ENCODE assay signal across 16 cellular contexts in the genomic region with DNA sequence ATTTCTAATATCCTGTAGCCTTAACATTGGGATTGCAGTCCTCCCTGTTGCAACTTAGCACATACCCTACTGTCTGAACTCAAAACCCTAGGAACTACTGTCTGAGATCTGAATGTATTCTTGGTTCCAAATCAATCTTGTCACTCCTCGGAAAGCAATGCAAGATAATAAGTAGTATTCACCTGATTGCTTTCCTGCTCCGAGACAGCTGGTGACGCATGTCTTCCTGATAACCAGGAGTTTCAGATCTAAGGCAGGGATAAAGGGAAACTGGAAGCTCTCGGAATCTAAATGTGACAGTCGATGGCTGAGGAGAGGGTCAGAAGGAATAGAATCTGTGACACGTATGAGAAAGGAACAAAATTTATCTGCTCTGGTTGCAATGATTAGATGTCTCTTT.
A peak's percentile ranks its signal among the peaks of the same experiment; 100 is the strongest.
DNase-seq lines count a peak whose midpoint lies in the region; ATAC-seq and TF ChIP-seq lines count a peak whose summit lies in the region.
"Had no signal": no experiment of that assay in that cellular context is flagged by ENCODE, and none has a peak within 500 bp of the region (broad histone marks: within the 10 kb centered on the region; RNA-seq: fewer than 3 reads in every experiment).

No MANE protein-coding gene starts in this region.

- ATAC-seq in stimulated activated naive CD8-positive, alpha-beta T cell treated with anti-CD3 and anti-CD28 coated beads, Interleukin-15, amount 100 ng/mL, for 72 hours, result no peak
- ATAC-seq: HCT116 had no signal

- CTCF ChIA-PET in GM10248 (lab: Yijun Ruan, JAX), result interaction anchor here (1.0 kb wide), 1 partner anchor 10 kb away, joined by 5 read pairs; no protein-coding TSS in a partner anchor

- peaks cover 20% of the 10 kb centered on the region for H3F3A ChIP-seq in neural progenitor cell (ENCODE audit: low read depth)

- H3K27me3 ChIP-seq in H9 (ENCODE audit: insufficient read depth, low read length), result no peaks in the 10 kb centered on the region
- no peaks in the 10 kb centered on the region for H3K27me3 ChIP-seq in neural progenitor cell
- H3K27me3 ChIP-seq in SJCRH30, result no peaks in the 10 kb centered on the region

- H4K20me1 ChIP-seq in H9 (ENCODE audit: control insufficient read depth, insufficient read depth, insufficient read length) (no peaks in the 10 kb centered on the region), neural progenitor cell (ENCODE audit: low read depth) (no peaks in the 10 kb centered on the region)

- H3K4me2 ChIP-seq in H9 (ENCODE audit: insufficient read depth, insufficient read length, low read length) (no peak overlapping the region), neural progenitor cell (no peak overlapping the region)

- peak overlapping the region in 1 of 2 experiments; percentile 24; a peak in 2 of 5 replicates for H3K4me3 Mint-ChIP-seq in H9
- H3K4me3 Mint-ChIP-seq in glutamatergic neuron (ENCODE audit: unreplicated experiment), result no peak overlapping the region
- peak overlapping the region; percentile 56 for H3K4me3 Mint-ChIP-seq in neural progenitor cell
- no peak overlapping the region for H3K4me3 Mint-ChIP-seq in stimulated activated naive CD8-positive, alpha-beta T cell treated with anti-CD3 and anti-CD28 coated beads, Interleukin-15, amount 100 ng/mL, for 72 hours
- H3K4me3 Mint-ChIP-seq: CD4-positive, alpha-beta memory T cell had no signal

- H3K9me3 Mint-ChIP-seq in H9, result no peaks in the 10 kb centered on the region; a peak in 1 of 5 replicates
- H3K9me3 Mint-ChIP-seq in glutamatergic neuron (ENCODE audit: unreplicated experiment), result no peaks in the 10 kb centered on the region
- H3K9me3 Mint-ChIP-seq in neural progenitor cell, result no peaks in the 10 kb centered on the region
- peaks cover 0 to 7% of the 10 kb centered on the region in 2 donors for H3K9me3 Mint-ChIP-seq in stimulated activated naive CD8-positive, alpha-beta T cell treated with anti-CD3 and anti-CD28 coated beads, Interleukin-15, amount 100 ng/mL, for 72 hours

- H3K4me3 ChIP-seq in neural progenitor cell, result no peak overlapping the region
- no peak overlapping the region for H3K4me3 ChIP-seq in SJCRH30

- no peak overlapping the region for H3K9ac ChIP-seq in H9 (ENCODE audit: extremely low read depth, insufficient read length, low read length)
- no peak overlapping the region for H3K9ac ChIP-seq in neural progenitor cell

- WGBS in H9 (ENCODE audit: extremely low coverage, insufficient read length, low lambda C conversion rate), result no CpG with 5 or more reads among the region's 6 CpGs

- H3K36me3 ChIP-seq in neural progenitor cell (peaks cover 3% of the 10 kb centered on the region), SJCRH30 (no peaks in the 10 kb centered on the region)

- H3K36me3 Mint-ChIP-seq in H9 (ENCODE audit: insufficient read depth in 1 of 3, low read depth in 3 of 3), result peaks cover 6 to 24% (median 20%) of the 10 kb centered on the region in 3 experiments; a peak in 6 of 7 replicates
- no peaks in the 10 kb centered on the region for H3K36me3 Mint-ChIP-seq in glutamatergic neuron (ENCODE audit: unreplicated experiment)
- H3K36me3 Mint-ChIP-seq in neural progenitor cell, result peaks cover 50% of the 10 kb centered on the region
- H3K36me3 Mint-ChIP-seq: CD4-positive, alpha-beta memory T cell had no signal

- no peak overlapping the region for H2BK15ac ChIP-seq in H9 (ENCODE audit: low read depth, low read length)

- H3K27ac Mint-ChIP-seq in H9, result peak overlapping the region; percentile 50 to 73 (median 65); a peak in 3 of 7 replicates
- peak overlapping the region; percentile 40 for H3K27ac Mint-ChIP-seq in glutamatergic neuron (ENCODE audit: unreplicated experiment)
- peak overlapping the region; percentile 70 for H3K27ac Mint-ChIP-seq in neural progenitor cell
- no peak overlapping the region for H3K27ac Mint-ChIP-seq in stimulated activated naive CD8-positive, alpha-beta T cell treated with anti-CD3 and anti-CD28 coated beads, Interleukin-15, amount 100 ng/mL, for 72 hours
- H3K27ac Mint-ChIP-seq: CD4-positive, alpha-beta memory T cell had no signal

- H2AK5ac ChIP-seq in H9 (ENCODE audit: insufficient read length, low read length), result no peak overlapping the region

- no peak overlapping the region for H3K18ac ChIP-seq in H9 (ENCODE audit: insufficient read length, low read depth, low read length)

- H3K9me3 ChIP-seq in H9 (ENCODE audit: control insufficient read depth, low read depth, low read length) (no peaks in the 10 kb centered on the region), neural progenitor cell (ENCODE audit: low read depth) (no peaks in the 10 kb centered on the region), SJCRH30 (replicated peaks) (no peaks in the 10 kb centered on the region)

- no peaks in the 10 kb centered on the region for H3K79me1 ChIP-seq in H9 (ENCODE audit: insufficient read depth, low read depth, low read length, poor library complexity, severe bottlenecking)

- no peak overlapping the region for H2BK5ac ChIP-seq in H9 (ENCODE audit: insufficient read length, low read length)

- no peak for DNase-seq in H9
- DNase-seq in SK-N-DZ (ENCODE audit: low spot score), result peak; percentile 60
- no peak for DNase-seq in glutamatergic neuron
- DNase-seq in neural progenitor cell (ENCODE audit: low spot score), result no peak
- DNase-seq in GM10248 (ENCODE audit: extremely low spot score), result no peak
- DNase-seq in stimulated activated naive CD8-positive, alpha-beta T cell treated with anti-CD3 and anti-CD28 coated beads, Interleukin-15, amount 100 ng/mL, for 72 hours, result no peak
- no peak for DNase-seq in SJCRH30
- DNase-seq: C1 segment of cervical spinal cord; Calu3; CD4-positive, alpha-beta memory T cell; COR-L47; DMS53; DMS79 treated with DMSO at 0.1 percent for 48 hours; GF-D8; H7 had no signal

- H3K4ac ChIP-seq in H9 (ENCODE audit: low read depth, low read length), result no peak overlapping the region

- no peak overlapping the region for H3K23ac ChIP-seq in H9 (ENCODE audit: insufficient read length, low read depth, low read length)

- POLR2A ChIA-PET in GM10248 (lab: Yijun Ruan, JAX), result no interaction called here

- peaks cover 4% of the 10 kb centered on the region; the same call in 1 of the 2 replicates for H3K4me1 ChIP-seq in H9 (ENCODE audit: insufficient read depth, low read length)
- peaks cover 32% of the 10 kb centered on the region for H3K4me1 ChIP-seq in neural progenitor cell
- no peaks in the 10 kb centered on the region for H3K4me1 ChIP-seq in SJCRH30

- TF ChIP-seq CTCF in H9 (conservative IDR thresholded peaks at IDR 0.05), result no peak
- no peak for TF ChIP-seq CTCF in glutamatergic neuron (IDR thresholded peaks at IDR 0.05; ENCODE audit: partially characterized antibody, unreplicated experiment)
- no peak for TF ChIP-seq CTCF in neural progenitor cell (IDR thresholded peaks at IDR 0.05)
- TF ChIP-seq CTCF in GM10248 (IDR thresholded peaks at IDR 0.05; ENCODE audit: control extremely low read depth, extremely low read depth, low read depth, missing control alignments), result no peak

- no peak overlapping the region for H4K5ac ChIP-seq in H9 (ENCODE audit: insufficient read length, low read depth, low read length)

- H3T11ph ChIP-seq in H9 (ENCODE audit: low read length), result no peak overlapping the region

- H3K23me2 ChIP-seq in H9 (ENCODE audit: insufficient read length, low read depth, low read length, poor library complexity, severe bottlenecking), result no peaks in the 10 kb centered on the region

- no peak overlapping the region for H4K91ac ChIP-seq in H9 (ENCODE audit: insufficient read length, low read depth, low read length)

- H2BK12ac ChIP-seq in H9 (ENCODE audit: insufficient read length, low read depth, low read length), result no peak overlapping the region

- H3K79me2 ChIP-seq in H9 (ENCODE audit: insufficient read depth, low read length), result no peaks in the 10 kb centered on the region; the same call in 1 of the 2 replicates
- H3K79me2 ChIP-seq in neural progenitor cell (ENCODE audit: low read depth), result no peaks in the 10 kb centered on the region

- H3K4me1 Mint-ChIP-seq in H9 (peaks cover 25 to 38% of the 10 kb centered on the region in 2 experiments), glutamatergic neuron (ENCODE audit: low read depth, unreplicated experiment) (peaks cover 4% of the 10 kb centered on the region), neural progenitor cell (peaks cover 40% of the 10 kb centered on the region)
- H3K4me1 Mint-ChIP-seq in stimulated activated naive CD8-positive, alpha-beta T cell treated with anti-CD3 and anti-CD28 coated beads, Interleukin-15, amount 100 ng/mL, for 72 hours, result no peaks in the 10 kb centered on the region
- H3K4me1 Mint-ChIP-seq: CD4-positive, alpha-beta memory T cell had no signal

- H3K27ac ChIP-seq in H9 (ENCODE audit: insufficient read length, low read depth, low read length) (no peak overlapping the region), neural progenitor cell (no peak overlapping the region), SJCRH30 (no peak overlapping the region)

- H3K27me3 Mint-ChIP-seq in H9 (ENCODE audit: low read depth) (no peaks in the 10 kb centered on the region), glutamatergic neuron (ENCODE audit: unreplicated experiment) (no peaks in the 10 kb centered on the region), neural progenitor cell (ENCODE audit: insufficient read depth, low read depth) (no peaks in the 10 kb centered on the region)
- no peaks in the 10 kb centered on the region for H3K27me3 Mint-ChIP-seq in stimulated activated naive CD8-positive, alpha-beta T cell treated with anti-CD3 and anti-CD28 coated beads, Interleukin-15, amount 100 ng/mL, for 72 hours
- H3K27me3 Mint-ChIP-seq: CD4-positive, alpha-beta memory T cell had no signal

- H3K14ac ChIP-seq in H9 (ENCODE audit: insufficient read depth, low read length), result no peak overlapping the region

- no peak overlapping the region for H2BK120ac ChIP-seq in H9 (ENCODE audit: low read depth, low read length, poor library complexity, severe bottlenecking)

- no peak overlapping the region for H3K56ac ChIP-seq in H9 (ENCODE audit: insufficient read length, low read depth, low read length)

- no peak overlapping the region for H2AFZ ChIP-seq in H9 (ENCODE audit: low read length)
- H2AFZ ChIP-seq in neural progenitor cell (replicated peaks), result no peak overlapping the region

- H4K8ac ChIP-seq in H9 (replicated peaks; ENCODE audit: insufficient read length, low read depth, low read length), result no peak overlapping the region

- H2BK20ac ChIP-seq in H9 (ENCODE audit: low read depth, low read length, poor library complexity, severe bottlenecking), result no peak overlapping the region

Comparison
In these comparisons a context has a peak if more than half of its experiments do, and no peak if none do; other contexts are left out.
1. H3K27ac Mint-ChIP-seq: peak in H9 (3 of 3), glutamatergic neuron (single experiment) and neural progenitor cell (single experiment); none in stimulated activated naive CD8-positive, alpha-beta T cell treated with anti-CD3 and anti-CD28 coated beads, Interleukin-15, amount 100 ng/mL, for 72 hours (0 of 2).